ENCODE assay signal across 26 cellular contexts in genomic region chr2:26414291-26414690, GRCh38. TPM values are rescaled to one million over a fixed set of nuclear protein-coding genes. Genes with fewer than 3 reads are reported as not detected.
DNase-seq lines count a peak whose midpoint lies in the region; ATAC-seq and TF ChIP-seq lines count a peak whose summit lies in the region.
"Had no signal": no experiment of that assay in that cellular context is flagged by ENCODE, and none has a peak within 500 bp of the region (broad histone marks: within the 10 kb centered on the region; RNA-seq: fewer than 3 reads in every experiment).

No MANE protein-coding gene starts in this region.

- no peak overlapping the region for H3K27ac ChIP-seq in GM23338 (ENCODE audit: low read depth)
- H3K27ac ChIP-seq in colonic mucosa: no peak overlapping the region
- H3K27ac ChIP-seq: left lung had no signal

- H3K27ac Mint-ChIP-seq in GM23338: no peak overlapping the region
- H3K27ac Mint-ChIP-seq: activated naive CD8-positive, alpha-beta T cell treated with anti-CD3 and anti-CD28 coated beads for 36 hours; HFFc6; immature natural killer cell; natural killer cell had no signal

- H3K36me3 Mint-ChIP-seq in GM23338 (ENCODE audit: low read depth): no peaks in the 10 kb centered on the region
- H3K36me3 Mint-ChIP-seq: activated naive CD8-positive, alpha-beta T cell treated with anti-CD3 and anti-CD28 coated beads for 36 hours; immature natural killer cell; natural killer cell had no signal

- H3K27me3 ChIP-seq in GM23338 (ENCODE audit: insufficient read depth): no peaks in the 10 kb centered on the region
- H3K27me3 ChIP-seq in colonic mucosa: no peaks in the 10 kb centered on the region
- H3K27me3 ChIP-seq: left lung had no signal

- H3K4me1 Mint-ChIP-seq in GM23338: no peaks in the 10 kb centered on the region

- H3K36me3 ChIP-seq in GM23338 (ENCODE audit: insufficient read depth) (no peaks in the 10 kb centered on the region), colonic mucosa (no peaks in the 10 kb centered on the region)
- H3K36me3 ChIP-seq: left lung had no signal

- H3K9me3 ChIP-seq in colonic mucosa: no peaks in the 10 kb centered on the region
- H3K9me3 ChIP-seq: left lung had no signal

- no peaks in the 10 kb centered on the region for H3K9me2 ChIP-seq in GM23338 (ENCODE audit: insufficient read depth)

- H3K4me1 ChIP-seq in GM23338 (ENCODE audit: insufficient read depth): no peaks in the 10 kb centered on the region
- no peaks in the 10 kb centered on the region for H3K4me1 ChIP-seq in colonic mucosa
- H3K4me1 ChIP-seq: left lung had no signal

- ATAC-seq in GM23338: no peak
- ATAC-seq: left lung, natural killer cell had no signal

- H3K4me3 Mint-ChIP-seq in GM23338: no peak overlapping the region
- H3K4me3 Mint-ChIP-seq: activated naive CD8-positive, alpha-beta T cell treated with anti-CD3 and anti-CD28 coated beads for 36 hours; central memory CD8-positive, alpha-beta T cell; HFFc6; immature natural killer cell; natural killer cell had no signal

- peaks cover 3% of the 10 kb centered on the region for H3K27me3 Mint-ChIP-seq in GM23338 (ENCODE audit: insufficient read depth, low read depth, poor library complexity)
- H3K27me3 Mint-ChIP-seq: central memory CD8-positive, alpha-beta T cell had no signal

- no peak overlapping the region for H3K4me2 ChIP-seq in GM23338
- H3K4me2 ChIP-seq: smooth muscle cell had no signal

- intact Hi-C loops in colonic mucosa (cut with DNase I): no loop called here

- no peak overlapping the region for H3K9ac ChIP-seq in colonic mucosa (ENCODE audit: low read depth in 2 of 2, low read length in 2 of 2)

- H3K79me2 ChIP-seq in GM23338 (replicated peaks; ENCODE audit: insufficient read depth): no peaks in the 10 kb centered on the region

- DNase-seq in AG08395 (ENCODE audit: low spot score) (peak; percentile 18), GM23338 (ENCODE audit: low spot score) (no peak), SK-MEL-5 (ENCODE audit: low read depth, low spot score) (peak; percentile 81), inferior parietal cortex (ENCODE audit: extremely low spot score) (peak; percentile 34), NCI-H2107 (lab: John Stamatoyannopoulos, UW) (no peak), HuH-7.5 (ENCODE audit: low spot score) (no peak), colonic mucosa (no peak)
- DNase-seq: activated CD4-positive, alpha-beta T cell treated with anti-CD3 and anti-CD28 coated beads, Interleukin-2, amount 50 U/mL, for 48 hours; activated CD4-positive, CD25-positive, alpha-beta regulatory T cell; activated naive CD8-positive, alpha-beta T cell treated with anti-CD3 and anti-CD28 coated beads for 36 hours; effector CD4-positive, alpha-beta T cell; erythroblast; HFFc6; hippocampal formation; immature natural killer cell; left lung; natural killer cell; NCI-H1436 treated with DMSO at 0.1 percent for 48 hours; Right ventricle myocardium superior; stimulated activated CD4-positive, alpha-beta T cell treated with anti-CD3 and anti-CD28 coated beads, Interleukin-2, amount 100 ng/mL, for 24 hours; substantia nigra had no signal

- in situ Hi-C loops in SK-MEL-5 (cut with HindIII; ENCODE audit: low pct_unique_long_range_greater_than_20kb, low sequenced_read_pairs): no loop called here

- TF ChIP-seq CTCF in GM23338 (conservative IDR thresholded peaks at IDR 0.05; ENCODE audit: low read depth in 2 of 2): no peak
- no peak for TF ChIP-seq CTCF in colonic mucosa (IDR thresholded peaks at IDR 0.05)

- H4K20me1 ChIP-seq in GM23338 (replicated peaks; ENCODE audit: insufficient read depth): no peaks in the 10 kb centered on the region

- no peaks in the 10 kb centered on the region for H3F3A ChIP-seq in GM23338 (replicated peaks; ENCODE audit: low read depth)

- H3K4me3 ChIP-seq in GM23338 (no peak overlapping the region), colonic mucosa (no peak overlapping the region)
- H3K4me3 ChIP-seq: left lung, smooth muscle cell had no signal

- no peaks in the 10 kb centered on the region for H3K9me3 Mint-ChIP-seq in GM23338
- H3K9me3 Mint-ChIP-seq: activated naive CD8-positive, alpha-beta T cell treated with anti-CD3 and anti-CD28 coated beads for 36 hours; central memory CD8-positive, alpha-beta T cell; HFFc6; immature natural killer cell; natural killer cell had no signal

- H2AFZ ChIP-seq in GM23338: peak overlapping the region; percentile 14; the same call in 1 of the 2 replicates

TF ChIP-seq in GM23338, 12 proteins besides CTCF, POLR2A, EP300 and RAD21 (continues in another document):
- TF ChIP-seq REST (IDR thresholded peaks at IDR 0.05; ENCODE audit: unreplicated experiment) (no peak), STAT1 (IDR thresholded peaks at IDR 0.05; ENCODE audit: unreplicated experiment) (no peak), EZH2 (IDR thresholded peaks at IDR 0.05; ENCODE audit: low read depth, unreplicated experiment) (no peak), POLR2AphosphoS5 (IDR thresholded peaks at IDR 0.05; ENCODE audit: low read depth) (no peak), EZH2phosphoT487 (IDR thresholded peaks at IDR 0.05; ENCODE audit: unreplicated experiment) (no peak), JUNB (IDR thresholded peaks at IDR 0.05; ENCODE audit: unreplicated experiment) (no peak), ZNF331 (CRISPR knock-in tag; IDR thresholded peaks at IDR 0.05; ENCODE audit: low read depth) (no peak), CREB1 (CRISPR knock-in tag; IDR thresholded peaks at IDR 0.05; ENCODE audit: low read depth) (no peak), ZNF114 (CRISPR knock-in tag; IDR thresholded peaks at IDR 0.05) (no peak), NANOG (IDR thresholded peaks at IDR 0.05; ENCODE audit: borderline replicate concordance) (no peak), ETS1 (IDR thresholded peaks at IDR 0.05) (no peak)

RNA-seq across cellular contexts. Expression of gene DRC1, which starts 12.6 kb away (rescaled TPM):
- total RNA-seq in GM23338 (2014; rRNA removed; shearing (Covaris generic)): not detected in 2 replicates
- polyA plus RNA-seq in GM23338 (2016; fragmentation: Nextera tagmentation; extraction: Ambion mirVana): 0.45 TPM in 1 of 2 replicates, not detected in the other
- total RNA-seq in SK-MEL-5 (2014; rRNA removed; shearing (Covaris generic)): not detected in 2 replicates
- not detected in 2 replicates for polyA plus RNA-seq in SK-MEL-5 (2015; cell fraction: cytosol; rRNA removed)
- not detected in 2 replicates for polyA plus RNA-seq in SK-MEL-5 (2015; cell fraction: nucleus; rRNA removed)
- total RNA-seq in colonic mucosa: not detected
- total RNA-seq: activated naive CD8-positive, alpha-beta T cell treated with anti-CD3 and anti-CD28 coated beads for 36 hours; HFFc6; natural killer cell; osteocyte; Right ventricle myocardium superior; smooth muscle cell; ureter had no signal
- polyA plus RNA-seq: AG04450, immature natural killer cell had no signal

Comparison
In these comparisons a context has a peak if more than half of its experiments do, and no peak if none do; other contexts are left out.
1. DNase-seq: peak in AG08395 (single experiment), SK-MEL-5 (single experiment) and inferior parietal cortex (single experiment); none in GM23338 (single experiment), NCI-H2107 (single experiment), HuH-7.5 (single experiment) and colonic mucosa (single experiment).